ENCODE assay signal across 16 cellular contexts in genomic region chr6:43081043-43081442, GRCh38. TPM values are rescaled to one million over a fixed set of nuclear protein-coding genes. Genes with fewer than 3 reads are reported as not detected.
DNase-seq lines count a peak whose midpoint lies in the region; ATAC-seq and TF ChIP-seq lines count a peak whose summit lies in the region.
"Had no signal": no experiment of that assay in that cellular context is flagged by ENCODE, and none has a peak within 500 bp of the region (broad histone marks: within the 10 kb centered on the region; RNA-seq: fewer than 3 reads in every experiment).

No MANE protein-coding gene starts in this region.

- no peak overlapping the region for H4K8ac ChIP-seq in trophoblast cell (ENCODE audit: low read depth, low read length)

- CTCF ChIA-PET in Panc1 (lab: Charles Lee) = no interaction called here

- peaks cover 14% of the 10 kb centered on the region for H3K79me1 ChIP-seq in trophoblast cell (ENCODE audit: low read length)

- POLR2A ChIA-PET in Panc1 (lab: Charles Lee) = interaction anchor here (0.7 kb wide), 1 partner anchor 16 kb away, joined by 3 read pairs; no protein-coding TSS in a partner anchor

- peak overlapping the region; percentile 95 for H3K4ac ChIP-seq in trophoblast cell (ENCODE audit: low read depth, low read length)

- no peak overlapping the region for H2BK120ac ChIP-seq in trophoblast cell (ENCODE audit: insufficient read depth, low read length, poor library complexity)

- H3K18ac ChIP-seq in trophoblast cell (ENCODE audit: low read length) = no peak overlapping the region

- H3K4me2 ChIP-seq in trophoblast cell (ENCODE audit: low read length) = no peak overlapping the region
- H3K4me2 ChIP-seq: A549, KMS-11, PC-9 had no signal

- peaks cover 64% of the 10 kb centered on the region for H3K79me2 ChIP-seq in trophoblast cell (ENCODE audit: control insufficient read depth, insufficient read depth, low read length, poor library complexity)

- H2AK5ac ChIP-seq in trophoblast cell (ENCODE audit: low read length) = no peak overlapping the region

- TF ChIP-seq POLR2A in erythroblast (IDR thresholded peaks at IDR 0.05; ENCODE audit: low read length) = no peak

- no peak overlapping the region for H3K4me3 ChIP-seq in Panc1 (ENCODE audit: low read depth in 2 of 2, low read length in 2 of 2)
- no peak overlapping the region for H3K4me3 ChIP-seq in trophoblast cell (ENCODE audit: low read depth, low read length)
- H3K4me3 ChIP-seq: A549; BLaER1 treated with 17β-estradiol and CSF1 and Interleukin-3, amounts not matched to agents 10 nM and 100 nM; PC-9 had no signal

- no peak overlapping the region for H3K23ac ChIP-seq in trophoblast cell (ENCODE audit: low read length)

- no peak overlapping the region for H2BK5ac ChIP-seq in trophoblast cell (ENCODE audit: low read depth, low read length, poor library complexity)

- no peak overlapping the region for H4K12ac ChIP-seq in trophoblast cell (ENCODE audit: low read depth, low read length)

- no peak overlapping the region for H2AFZ ChIP-seq in trophoblast cell (ENCODE audit: insufficient read depth, low read length, poor library complexity)
- H2AFZ ChIP-seq: PC-9 had no signal

- no peak for TF ChIP-seq CTCF in Panc1 (IDR thresholded peaks at IDR 0.05)

- H3K27ac ChIP-seq in Panc1 (ENCODE audit: low read length) (peak overlapping the region; percentile 45), trophoblast cell (ENCODE audit: low read depth, low read length) (no peak overlapping the region)
- H3K27ac ChIP-seq: A549; BLaER1 treated with 17β-estradiol and CSF1 and Interleukin-3, amounts not matched to agents 10 nM and 100 nM; KMS-11; PC-9 had no signal

- intact Hi-C loops in Panc1 (cut with micrococcal nuclease; ENCODE audit: unreplicated experiment) = no loop called here

- peaks cover 44% of the 10 kb centered on the region for H3K4me1 ChIP-seq in Panc1 (ENCODE audit: control insufficient read depth, insufficient read depth, low read length)
- peaks cover 15 to 29% of the 10 kb centered on the region in 2 experiments for H3K4me1 ChIP-seq in trophoblast cell (ENCODE audit: control insufficient read depth in 1 of 2, insufficient read depth in 2 of 2, low read length in 2 of 2)
- H3K4me1 ChIP-seq: A549 had no signal

- ATAC-seq in Panc1 (no peak), HG03442 (IDR thresholded peaks at IDR 0.05; ENCODE audit: unreplicated experiment) (no peak)
- ATAC-seq: A549; CD8-positive, alpha-beta T cell had no signal

- no peak for DNase-seq in Panc1 (ENCODE audit: low read depth, low spot score)
- DNase-seq in erythroblast (lab: John Stamatoyannopoulos, UW) = peak; percentile 11 to 24
- no peak for DNase-seq in trophoblast cell
- DNase-seq in NAMALWA (ENCODE audit: low spot score) = no peak
- no peak for DNase-seq in mucosa of gallbladder (ENCODE audit: low spot score)
- DNase-seq: CD8-positive, alpha-beta T cell; DMS79; NCI-H1436; NCI-H1930; NCI-H2171; NCI-H526; PC-9 had no signal

- no peak overlapping the region for H4K91ac ChIP-seq in trophoblast cell (ENCODE audit: low read depth, low read length)

- no peak overlapping the region for H3K9ac ChIP-seq in trophoblast cell (ENCODE audit: low read length)
- H3K9ac ChIP-seq: BLaER1 treated with 17β-estradiol and CSF1 and Interleukin-3, amounts not matched to agents 10 nM and 100 nM; KMS-11 had no signal

- no CpG with 5 or more reads among the region's 4 CpGs for WGBS in trophoblast cell (ENCODE audit: extremely low coverage, insufficient coverage, insufficient read length)

- H3K14ac ChIP-seq in trophoblast cell (ENCODE audit: low read length) = no peak overlapping the region

- in situ Hi-C loops in Panc1 (cut with HindIII; ENCODE audit: low pct_unique_long_range_greater_than_20kb, low sequenced_read_pairs) = no loop called here

- no TSS peak for BruUV-seq in Panc1 (replicated peaks; lab: Mats Ljungman, UMichigan)

- no peaks in the 10 kb centered on the region for H3K9me3 ChIP-seq in Panc1 (ENCODE audit: control insufficient read depth, insufficient read depth, low read depth, low read length)
- peaks cover 2% of the 10 kb centered on the region for H3K9me3 ChIP-seq in trophoblast cell (ENCODE audit: insufficient read depth, low read depth, low read length)
- H3K9me3 ChIP-seq: A549; BLaER1 treated with 17β-estradiol and CSF1 and Interleukin-3, amounts not matched to agents 10 nM and 100 nM had no signal

- no peaks in the 10 kb centered on the region for H3K27me3 ChIP-seq in Panc1 (ENCODE audit: control insufficient read depth, insufficient read depth, low read length)
- no peaks in the 10 kb centered on the region for H3K27me3 ChIP-seq in trophoblast cell (ENCODE audit: insufficient read depth, low read length)
- H3K27me3 ChIP-seq: BLaER1 treated with 17β-estradiol and CSF1 and Interleukin-3, amounts not matched to agents 10 nM and 100 nM had no signal

- H2BK12ac ChIP-seq in trophoblast cell (ENCODE audit: low read length) = no peak overlapping the region

- peaks cover 3% of the 10 kb centered on the region; the same call in 1 of the 2 replicates for H3K36me3 ChIP-seq in Panc1 (ENCODE audit: control insufficient read depth, insufficient read depth, low read length)
- H3K36me3 ChIP-seq in trophoblast cell (ENCODE audit: control insufficient read depth in 1 of 2, insufficient read depth in 2 of 2, low read length in 2 of 2) = peaks cover 3 to 9% of the 10 kb centered on the region in 2 experiments

RNA-seq across cellular contexts. Expression of gene PTK7, which starts 4.9 kb away (rescaled TPM):
- total RNA-seq in Panc1 (2021; ENCODE audit: unreplicated experiment) (240 TPM), mucosa of gallbladder (30.0 TPM)
- 281 TPM for polyA plus RNA-seq in Panc1 (2012; ENCODE audit: insufficient read length)
- polyA plus RNA-seq in trophoblast cell (2013) = 188 and 193 TPM in 2 replicates

RNA-seq across cellular contexts. Expression of gene KLC4, which starts 21.6 kb away (rescaled TPM):
- total RNA-seq in Panc1 (2021; ENCODE audit: unreplicated experiment) = 22.6 TPM
- polyA plus RNA-seq in Panc1 (2012; ENCODE audit: insufficient read length) = 21.8 TPM
- polyA plus RNA-seq in trophoblast cell (2013) = 22.8 and 23.4 TPM in 2 replicates
- 71.6 TPM for total RNA-seq in mucosa of gallbladder

RNA-seq across cellular contexts. Expression of gene MRPL2, which starts 21.8 kb away (rescaled TPM):
- 65.6 TPM for total RNA-seq in Panc1 (2021; ENCODE audit: unreplicated experiment)
- polyA plus RNA-seq in Panc1 (2012; ENCODE audit: insufficient read length) = 99.3 TPM
- polyA plus RNA-seq in trophoblast cell (2013) = 47.4 and 49.7 TPM in 2 replicates
- 49.1 TPM for total RNA-seq in mucosa of gallbladder

RNA-seq across cellular contexts. Expression of gene CUL7, which starts 27.4 kb away (rescaled TPM):
- total RNA-seq in Panc1 (2021; ENCODE audit: unreplicated experiment) (32.1 TPM), mucosa of gallbladder (29.5 TPM)
- polyA plus RNA-seq in Panc1 (2012; ENCODE audit: insufficient read length) = 30.5 TPM
- 22.6 and 22.9 TPM in 2 replicates for polyA plus RNA-seq in trophoblast cell (2013)

RNA-seq across cellular contexts. Expression of gene RRP36, which starts 59.6 kb away (rescaled TPM):
- total RNA-seq in Panc1 (2021; ENCODE audit: unreplicated experiment) (106 TPM), mucosa of gallbladder (40.6 TPM)
- polyA plus RNA-seq in Panc1 (2012; ENCODE audit: insufficient read length) = 80.3 TPM
- polyA plus RNA-seq in trophoblast cell (2013) = 81.7 and 88.1 TPM in 2 replicates

Comparison
In these comparisons a context has a peak if more than half of its experiments do, and no peak if none do; other contexts are left out.
1. DNase-seq: peak in erythroblast (2 of 2); none in Panc1 (single experiment), trophoblast cell (0 of 2), NAMALWA (single experiment) and mucosa of gallbladder (single experiment).